15 cellular contexts compared by ENCODE assay signal in the genomic region with DNA sequence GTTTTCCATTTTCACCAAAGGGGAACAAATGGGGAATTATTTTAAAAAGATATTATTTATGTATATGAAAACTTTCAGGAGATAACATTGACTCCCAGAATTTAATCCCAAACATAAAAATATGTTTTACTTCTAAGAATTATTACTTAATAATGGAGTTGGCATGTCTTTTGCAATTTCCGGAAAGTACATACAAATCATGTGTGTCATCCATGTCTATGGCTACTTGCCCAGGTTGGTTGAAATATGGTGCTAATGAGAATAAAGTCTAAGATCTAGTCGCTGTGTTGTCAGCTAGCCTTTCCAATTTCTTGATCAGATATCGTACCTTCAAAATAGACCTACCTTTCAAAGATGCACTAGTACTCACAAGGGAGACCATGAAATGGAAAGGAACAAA.
DNase-seq lines count a peak whose midpoint lies in the region; ATAC-seq and TF ChIP-seq lines count a peak whose summit lies in the region.
"Had no signal": no experiment of that assay in that cellular context is flagged by ENCODE, and none has a peak within 500 bp of the region (broad histone marks: within the 10 kb centered on the region; RNA-seq: fewer than 3 reads in every experiment).

No MANE protein-coding gene starts in this region.

- intact Hi-C loops in PC-3 (cut with micrococcal nuclease) (no loop called here), sciatic nerve (cut with DNase I) (no loop called here)

- no peaks in the 10 kb centered on the region for H3K79me2 ChIP-seq in PC-3 (ENCODE audit: low read length)

- H4K20me1 ChIP-seq in PC-3 (ENCODE audit: low read length): no peaks in the 10 kb centered on the region

- H3K36me3 Mint-ChIP-seq in progenitor cell of endocrine pancreas (ENCODE audit: insufficient read depth): no peaks in the 10 kb centered on the region

- no peak overlapping the region for H3K9ac ChIP-seq in PC-3 (ENCODE audit: low read length)

- no TSS peak for BruUV-seq in PC-3 (replicated peaks; lab: Mats Ljungman, UMichigan)

- no peak overlapping the region for H2AFZ ChIP-seq in PC-3 (ENCODE audit: low read length)

- DNase-seq in HS-5 (ENCODE audit: low read depth): peak; percentile 34
- peak; percentile 3 for DNase-seq in PC-3
- DNase-seq in cardiac fibroblast (ENCODE audit: low read depth in 2 of 2): peak; percentile 15 to 22
- DNase-seq in progenitor cell of endocrine pancreas (ENCODE audit: low spot score, unreplicated experiment): no peak
- no peak for DNase-seq in sciatic nerve (ENCODE audit: low spot score)
- DNase-seq in G401 (ENCODE audit: low spot score): no peak
- DNase-seq: ACHN, C1 segment of cervical spinal cord, Kasumi-1, NCI-H1694, NCI-H2081 treated with DMSO at 0.1 percent for 48 hours, NCI-H524 treated with DMSO at 0.1 percent for 48 hours, SW 1271 had no signal

- no peaks in the 10 kb centered on the region for H3K9me3 Mint-ChIP-seq in progenitor cell of endocrine pancreas (ENCODE audit: low read depth)

- no peaks in the 10 kb centered on the region for H3K27me3 ChIP-seq in PC-3 (ENCODE audit: low read length)
- H3K27me3 ChIP-seq: SJSA1 had no signal

- H3K4me3 Mint-ChIP-seq in progenitor cell of endocrine pancreas (ENCODE audit: low read depth): no peak overlapping the region

- in situ Hi-C loops in G401 (cut with HindIII; ENCODE audit: low sequenced_read_pairs): no loop called here

- POLR2A ChIA-PET in PC-3 (lab: Charles Lee; ENCODE audit: unreplicated experiment): no interaction called here

- no peak for ATAC-seq in PC-3
- ATAC-seq in sciatic nerve: no peak
- ATAC-seq in GM18520 (IDR thresholded peaks at IDR 0.05; ENCODE audit: unreplicated experiment): no peak

- no peaks in the 10 kb centered on the region for H3K36me3 ChIP-seq in PC-3 (ENCODE audit: low read depth, low read length)
- H3K36me3 ChIP-seq: SJSA1 had no signal

- CTCF ChIA-PET in PC-3 (lab: Charles Lee): no interaction called here

- no peaks in the 10 kb centered on the region for H3K9me2 ChIP-seq in PC-3 (replicated peaks; ENCODE audit: low read length)

- TF ChIP-seq CTCF in PC-3 (conservative IDR thresholded peaks at IDR 0.05; ENCODE audit: low read depth, low read length) (no peak), cardiac fibroblast (IDR thresholded peaks at IDR 0.05; ENCODE audit: low read depth, low read length) (no peak), progenitor cell of endocrine pancreas (IDR thresholded peaks at IDR 0.05; ENCODE audit: unreplicated experiment) (no peak)

- no peaks in the 10 kb centered on the region for H3K4me1 ChIP-seq in PC-3 (ENCODE audit: insufficient read depth, low read length)
- H3K4me1 ChIP-seq: SJSA1 had no signal

- H3K27ac Mint-ChIP-seq in progenitor cell of endocrine pancreas: no peak overlapping the region

- H3K27ac ChIP-seq in PC-3 (ENCODE audit: low read length): no peak overlapping the region
- H3K27ac ChIP-seq: SJSA1 had no signal

- no peak overlapping the region for H3K4me2 ChIP-seq in PC-3 (ENCODE audit: low read length)

- H3K4me3 ChIP-seq in PC-3 (ENCODE audit: low read length) (no peak overlapping the region), cardiac fibroblast (replicated peaks in 1 of 2; ENCODE audit: low read depth in 2 of 2, low read length in 2 of 2) (no peak overlapping the region)
- H3K4me3 ChIP-seq: SJSA1 had no signal

- no peaks in the 10 kb centered on the region for H3K4me1 Mint-ChIP-seq in progenitor cell of endocrine pancreas (ENCODE audit: low read depth)

- H3K27me3 Mint-ChIP-seq in progenitor cell of endocrine pancreas: no peaks in the 10 kb centered on the region

- H3F3A ChIP-seq in PC-3 (ENCODE audit: low read length, unreplicated experiment): no peaks in the 10 kb centered on the region

- no peaks in the 10 kb centered on the region for H3K9me3 ChIP-seq in PC-3 (ENCODE audit: low read length)
- H3K9me3 ChIP-seq: SJSA1 had no signal

Comparison
In these comparisons a context has a peak if more than half of its experiments do, and no peak if none do; other contexts are left out.
1. DNase-seq: peak in HS-5 (single experiment), PC-3 (single experiment) and cardiac fibroblast (2 of 2); none in progenitor cell of endocrine pancreas (single experiment), sciatic nerve (single experiment) and G401 (single experiment).